ENCODE assay signal across 19 cellular contexts in genomic region chr12:113960030-113960429, GRCh38. TPM values are rescaled to one million over a fixed set of nuclear protein-coding genes. Genes with fewer than 3 reads are reported as not detected.
DNase-seq lines count a peak whose midpoint lies in the region; ATAC-seq, FAIRE-seq and TF ChIP-seq lines count a peak whose summit lies in the region.
"Had no signal": no experiment of that assay in that cellular context is flagged by ENCODE, and none has a peak within 500 bp of the region (broad histone marks: within the 10 kb centered on the region; RNA-seq: fewer than 3 reads in every experiment).

No MANE protein-coding gene starts in this region.

- H3K36me3 ChIP-seq in pancreas: peaks cover 6 to 57% (median 23%) of the 10 kb centered on the region in 3 donors
- H3K36me3 ChIP-seq in Caco-2 (ENCODE audit: control insufficient read depth, insufficient read depth, low read length): peaks cover 5% of the 10 kb centered on the region; the same call in 1 of the 2 replicates

- 36 to 44% methylated on average over 6 of the region's 6 CpGs for WGBS in pancreas, 2 donors

- FAIRE-seq in pancreas (lab: Jason Lieb, UNC): no peak
- FAIRE-seq: A549, D721Med, G401.6, GM12891, H1 had no signal

- H3K9me3 Mint-ChIP-seq in activated T-cell treated with anti-CD3 and anti-CD28 coated beads, Interleukin-2, amount 50 U/mL, for 72 hours: no peaks in the 10 kb centered on the region
- H3K9me3 Mint-ChIP-seq in activated T-helper 1 cell treated with anti-CD3 and anti-CD28 coated beads, Interleukin-12 subunit alpha, Interleukin-12 subunit beta, Interleukin-2, Interleukin-4 antibody, amounts not matched to agents 30 ng/mL and 10 ng/mL and 1 ng/mL, durations not matched to agents 14 hours and 24 hours and 36 hours: no peaks in the 10 kb centered on the region
- H3K9me3 Mint-ChIP-seq in activated T-helper 17 cell treated with anti-CD3 and anti-CD28 coated beads, Interleukin-2, amount 50 U/mL, for 72 hours: no peaks in the 10 kb centered on the region
- H3K9me3 Mint-ChIP-seq in Caco-2 (ENCODE audit: unreplicated experiment): no peaks in the 10 kb centered on the region
- H3K9me3 Mint-ChIP-seq: CD4-positive, alpha-beta memory T cell had no signal

- POLR2A ChIA-PET in Caco-2 (lab: Charles Lee): no interaction called here

- H3K27ac Mint-ChIP-seq in activated T-cell treated with anti-CD3 and anti-CD28 coated beads, Interleukin-2, amount 50 U/mL, for 72 hours: peak overlapping the region; percentile 51
- H3K27ac Mint-ChIP-seq in activated T-helper 1 cell treated with anti-CD3 and anti-CD28 coated beads, Interleukin-12 subunit alpha, Interleukin-12 subunit beta, Interleukin-2, Interleukin-4 antibody, amounts not matched to agents 30 ng/mL and 10 ng/mL and 1 ng/mL, durations not matched to agents 14 hours and 24 hours and 36 hours: peak overlapping the region; percentile 84
- H3K27ac Mint-ChIP-seq in activated T-helper 17 cell treated with anti-CD3 and anti-CD28 coated beads, Interleukin-2, amount 50 U/mL, for 72 hours: peak overlapping the region; percentile 99
- no peak overlapping the region for H3K27ac Mint-ChIP-seq in Caco-2 (ENCODE audit: unreplicated experiment)

- DNase-seq in activated T-cell treated with anti-CD3 and anti-CD28 coated beads, Interleukin-2, amount 50 U/mL, for 72 hours: no peak
- no peak for DNase-seq in activated T-cell treated with anti-CD3 and anti-CD28 coated beads, Interleukin-2, amount 50 U/mL, for 1 hour
- DNase-seq in activated T-helper 1 cell treated with anti-CD3 and anti-CD28 coated beads, Interleukin-12 subunit alpha, Interleukin-12 subunit beta, Interleukin-2, Interleukin-4 antibody, amounts not matched to agents 30 ng/mL and 10 ng/mL and 1 ng/mL, durations not matched to agents 14 hours and 24 hours and 36 hours (ENCODE audit: low spot score): no peak
- DNase-seq in pancreas (peak in 4 of 6 donors; percentile 31 to 58 (median 38)), Caco-2 (no peak)
- DNase-seq in stimulated activated CD4-positive, alpha-beta T cell treated with anti-CD3 and anti-CD28 coated beads, Interleukin-15, amount 100 ng/mL, for 24 hours: no peak
- DNase-seq: BE2C; CD4-positive, alpha-beta memory T cell; DMS153; DMS79 treated with DMSO at 0.1 percent for 48 hours; EL had no signal

- peaks cover 2 to 8% (median 7%) of the 10 kb centered on the region in 3 donors for H3K4me1 ChIP-seq in pancreas
- no peaks in the 10 kb centered on the region for H3K4me1 ChIP-seq in Caco-2
- H3K4me1 ChIP-seq: BE2C, HAP-1 had no signal

- H3K4me3 Mint-ChIP-seq in activated T-cell treated with anti-CD3 and anti-CD28 coated beads, Interleukin-2, amount 50 U/mL, for 72 hours: no peak overlapping the region
- H3K4me3 Mint-ChIP-seq in activated T-helper 1 cell treated with anti-CD3 and anti-CD28 coated beads, Interleukin-12 subunit alpha, Interleukin-12 subunit beta, Interleukin-2, Interleukin-4 antibody, amounts not matched to agents 30 ng/mL and 10 ng/mL and 1 ng/mL, durations not matched to agents 14 hours and 24 hours and 36 hours: no peak overlapping the region
- H3K4me3 Mint-ChIP-seq in activated T-helper 17 cell treated with anti-CD3 and anti-CD28 coated beads, Interleukin-2, amount 50 U/mL, for 72 hours: peak overlapping the region; percentile 42
- H3K4me3 Mint-ChIP-seq in Caco-2 (ENCODE audit: unreplicated experiment): no peak overlapping the region
- H3K4me3 Mint-ChIP-seq: CD4-positive, alpha-beta memory T cell had no signal

- H3K4me1 Mint-ChIP-seq in activated T-cell treated with anti-CD3 and anti-CD28 coated beads, Interleukin-2, amount 50 U/mL, for 72 hours (ENCODE audit: low read depth): peaks cover 50% of the 10 kb centered on the region
- peaks cover 40% of the 10 kb centered on the region for H3K4me1 Mint-ChIP-seq in activated T-helper 1 cell treated with anti-CD3 and anti-CD28 coated beads, Interleukin-12 subunit alpha, Interleukin-12 subunit beta, Interleukin-2, Interleukin-4 antibody, amounts not matched to agents 30 ng/mL and 10 ng/mL and 1 ng/mL, durations not matched to agents 14 hours and 24 hours and 36 hours (ENCODE audit: low read depth)
- H3K4me1 Mint-ChIP-seq in activated T-helper 17 cell treated with anti-CD3 and anti-CD28 coated beads, Interleukin-2, amount 50 U/mL, for 72 hours: peaks cover 32% of the 10 kb centered on the region
- peaks cover 3% of the 10 kb centered on the region for H3K4me1 Mint-ChIP-seq in Caco-2 (ENCODE audit: low read depth, unreplicated experiment)

- H3K27ac ChIP-seq in pancreas: no peak overlapping the region
- H3K27ac ChIP-seq: A549, C4-2B had no signal

- no peaks in the 10 kb centered on the region for H3K27me3 Mint-ChIP-seq in activated T-cell treated with anti-CD3 and anti-CD28 coated beads, Interleukin-2, amount 50 U/mL, for 72 hours (ENCODE audit: low read depth)
- no peaks in the 10 kb centered on the region for H3K27me3 Mint-ChIP-seq in activated T-helper 1 cell treated with anti-CD3 and anti-CD28 coated beads, Interleukin-12 subunit alpha, Interleukin-12 subunit beta, Interleukin-2, Interleukin-4 antibody, amounts not matched to agents 30 ng/mL and 10 ng/mL and 1 ng/mL, durations not matched to agents 14 hours and 24 hours and 36 hours (ENCODE audit: insufficient read depth)
- H3K27me3 Mint-ChIP-seq in activated T-helper 17 cell treated with anti-CD3 and anti-CD28 coated beads, Interleukin-2, amount 50 U/mL, for 72 hours: no peaks in the 10 kb centered on the region
- H3K27me3 Mint-ChIP-seq in Caco-2 (ENCODE audit: insufficient read depth, unreplicated experiment): no peaks in the 10 kb centered on the region
- H3K27me3 Mint-ChIP-seq: CD4-positive, alpha-beta memory T cell had no signal

- CTCF ChIA-PET in Caco-2 (lab: Charles Lee): no interaction called here

- intact Hi-C loops in activated T-helper 1 cell treated with anti-CD3 and anti-CD28 coated beads, Interleukin-12 subunit alpha, Interleukin-12 subunit beta, Interleukin-2, Interleukin-4 antibody, amounts not matched to agents 30 ng/mL and 10 ng/mL and 1 ng/mL, durations not matched to agents 14 hours and 24 hours and 36 hours (cut with micrococcal nuclease): loop anchor here (10.0 kb wide), 2 partner anchors 775 to 975 kb away; partner anchors contain the start of genes DDX54 and RITA1
- intact Hi-C loops in pancreas (cut with DNase I): no loop called here
- intact Hi-C loops in Caco-2 (cut with micrococcal nuclease; ENCODE audit: unreplicated experiment): no loop called here

- no peak for TF ChIP-seq CTCF in pancreas (IDR thresholded peaks at IDR 0.05)
- no peak for TF ChIP-seq CTCF in Caco-2 (IDR thresholded peaks at IDR 0.05; ENCODE audit: insufficient read depth in 1 of 2, low read depth in 1 of 2, low read length in 1 of 2, severe bottlenecking in 1 of 2, unreplicated experiment in 1 of 2)

- ATAC-seq in activated T-cell treated with anti-CD3 and anti-CD28 coated beads, Interleukin-2, amount 50 U/mL, for 72 hours (replicated peaks in 1 of 2): no peak
- ATAC-seq in activated T-helper 17 cell treated with anti-CD3 and anti-CD28 coated beads, Interleukin-2, amount 50 U/mL, for 72 hours (replicated peaks): no peak
- ATAC-seq in pancreas: peak; percentile 18 to 71 (median 59)
- ATAC-seq: A549 had no signal

- no peaks in the 10 kb centered on the region for H3K27me3 ChIP-seq in pancreas
- no peaks in the 10 kb centered on the region for H3K27me3 ChIP-seq in Caco-2 (replicated peaks; ENCODE audit: control insufficient read depth, insufficient read depth, low read length)
- H3K27me3 ChIP-seq: BE2C had no signal

- H3K9me3 ChIP-seq in pancreas: no peaks in the 10 kb centered on the region
- H3K9me3 ChIP-seq in Caco-2: no peaks in the 10 kb centered on the region
- H3K9me3 ChIP-seq: A549, BE2C, HAP-1 had no signal

- H3K4me3 ChIP-seq in pancreas (no peak overlapping the region), Caco-2 (ENCODE audit: low read depth, low read length) (no peak overlapping the region)
- H3K4me3 ChIP-seq: A549, HAP-1 had no signal

- peaks cover 13 to 31% of the 10 kb centered on the region in 2 donors for H3K36me3 Mint-ChIP-seq in activated T-cell treated with anti-CD3 and anti-CD28 coated beads, Interleukin-2, amount 50 U/mL, for 72 hours (ENCODE audit: insufficient read depth in 2 of 2)
- H3K36me3 Mint-ChIP-seq in activated T-helper 1 cell treated with anti-CD3 and anti-CD28 coated beads, Interleukin-12 subunit alpha, Interleukin-12 subunit beta, Interleukin-2, Interleukin-4 antibody, amounts not matched to agents 30 ng/mL and 10 ng/mL and 1 ng/mL, durations not matched to agents 14 hours and 24 hours and 36 hours (ENCODE audit: low read depth): peaks cover 68% of the 10 kb centered on the region
- peaks cover 100% of the 10 kb centered on the region for H3K36me3 Mint-ChIP-seq in activated T-helper 17 cell treated with anti-CD3 and anti-CD28 coated beads, Interleukin-2, amount 50 U/mL, for 72 hours (ENCODE audit: low read depth)
- peaks cover 56% of the 10 kb centered on the region for H3K36me3 Mint-ChIP-seq in Caco-2 (ENCODE audit: insufficient read depth, unreplicated experiment)

- BruUV-seq in Caco-2 (replicated peaks; lab: Mats Ljungman, UMichigan): no TSS peak

RNA-seq across cellular contexts. Expression of gene RBM19, which starts 6.1 kb away (rescaled TPM):
- total RNA-seq in activated T-cell treated with anti-CD3 and anti-CD28 coated beads, Interleukin-2, amount 50 U/mL, for 72 hours: 10 to 100 TPM; 76.2 to 84.8 TPM
- total RNA-seq in activated T-helper 1 cell treated with anti-CD3 and anti-CD28 coated beads, Interleukin-12 subunit alpha, Interleukin-12 subunit beta, Interleukin-2, Interleukin-4 antibody, amounts not matched to agents 30 ng/mL and 10 ng/mL and 1 ng/mL, durations not matched to agents 14 hours and 24 hours and 36 hours: 102 TPM in 2 replicates
- 10 to 100 TPM; 66.7 to 73.3 TPM for total RNA-seq in activated T-helper 17 cell treated with anti-CD3 and anti-CD28 coated beads, Interleukin-2, amount 50 U/mL, for 72 hours
- total RNA-seq in pancreas (10 to 100 TPM; 13.9 to 20.1 (median 15.2) TPM), Caco-2 (2022) (35.7 and 41.4 TPM in 2 replicates)
- polyA plus RNA-seq in pancreas: 10 to 100 TPM; 19.6 to 32.2 TPM

Comparison
In these comparisons a context has a peak if more than half of its experiments do, and no peak if none do; other contexts are left out.
1. ATAC-seq: peak in pancreas (4 of 4); none in activated T-cell treated with anti-CD3 and anti-CD28 coated beads, Interleukin-2, amount 50 U/mL, for 72 hours (0 of 2) and activated T-helper 17 cell treated with anti-CD3 and anti-CD28 coated beads, Interleukin-2, amount 50 U/mL, for 72 hours (single experiment).
2. DNase-seq: peak in pancreas (4 of 6); none in activated T-cell treated with anti-CD3 and anti-CD28 coated beads, Interleukin-2, amount 50 U/mL, for 72 hours (0 of 2), activated T-cell treated with anti-CD3 and anti-CD28 coated beads, Interleukin-2, amount 50 U/mL, for 1 hour (single experiment), activated T-helper 1 cell treated with anti-CD3 and anti-CD28 coated beads, Interleukin-12 subunit alpha, Interleukin-12 subunit beta, Interleukin-2, Interleukin-4 antibody, amounts not matched to agents 30 ng/mL and 10 ng/mL and 1 ng/mL, durations not matched to agents 14 hours and 24 hours and 36 hours (single experiment), stimulated activated CD4-positive, alpha-beta T cell treated with anti-CD3 and anti-CD28 coated beads, Interleukin-15, amount 100 ng/mL, for 24 hours (single experiment) and Caco-2 (0 of 2).